Comparison of ENCODE assay signal across 12 cellular contexts in genomic region chr10:11743461-11744338, GRCh38. TPM values are rescaled to one million over a fixed set of nuclear protein-coding genes. Genes with fewer than 3 reads are reported as not detected.
DNase-seq lines count a peak whose midpoint lies in the region; ATAC-seq and TF ChIP-seq lines count a peak whose summit lies in the region.
"Had no signal": no experiment of that assay in that cellular context is flagged by ENCODE, and none has a peak within 500 bp of the region (broad histone marks: within the 10 kb centered on the region; RNA-seq: fewer than 3 reads in every experiment).

No MANE protein-coding gene starts in this region.

- H3K9me3 Mint-ChIP-seq in endothelial cell (ENCODE audit: unreplicated experiment): no peaks in the 10 kb centered on the region
- peaks cover 0 to 6% (median 0%) of the 10 kb centered on the region in 11 donors for H3K9me3 Mint-ChIP-seq in naive thymus-derived CD4-positive, alpha-beta T cell

- H3K4me3 Mint-ChIP-seq in endothelial cell (ENCODE audit: unreplicated experiment): no peak overlapping the region
- H3K4me3 Mint-ChIP-seq in naive thymus-derived CD4-positive, alpha-beta T cell: peak overlapping the region; percentile 50 to 77 (median 68)

- CTCF ChIA-PET in A673 (lab: Charles Lee): no interaction called here
- CTCF ChIA-PET in naive thymus-derived CD4-positive, alpha-beta T cell (lab: Charles Lee): interaction anchor here (0.7 kb wide), 1 partner anchor 202 kb away, joined by 3 read pairs; no protein-coding TSS in a partner anchor

- peak overlapping the region; percentile 36 for H3K27ac Mint-ChIP-seq in endothelial cell (ENCODE audit: unreplicated experiment)
- H3K27ac Mint-ChIP-seq in naive thymus-derived CD4-positive, alpha-beta T cell: peak overlapping the region in 3 of 9 donors; percentile 53 to 66 (median 56)

- H3K9me3 ChIP-seq in A673 (ENCODE audit: low read depth, low read length, poor library complexity, severe bottlenecking) (no peaks in the 10 kb centered on the region), HUES64 (ENCODE audit: insufficient read depth, low read depth, low read length) (0 out of 2 replicates have a peak, but pooled peaks cover 1% of the 10 kb centered on the region), MM.1S (replicated peaks; ENCODE audit: insufficient read depth, low read length) (no peaks in the 10 kb centered on the region)
- no peaks in the 10 kb centered on the region for H3K9me3 ChIP-seq in naive thymus-derived CD4-positive, alpha-beta T cell (ENCODE audit: control insufficient read depth in 2 of 3, low read length in 3 of 3)

- TF ChIP-seq CTCF in A673 (conservative IDR thresholded peaks at IDR 0.05; ENCODE audit: low read depth, low read length) (no peak), endothelial cell (IDR thresholded peaks at IDR 0.05; ENCODE audit: unreplicated experiment) (no peak), MM.1S (IDR thresholded peaks at IDR 0.05; ENCODE audit: low read length) (no peak)

- H3K27me3 ChIP-seq in A673 (replicated peaks; ENCODE audit: insufficient read depth, low read depth, low read length, poor library complexity): no peaks in the 10 kb centered on the region
- 0 out of 2 replicates have a peak, but pooled peaks cover 5% of the 10 kb centered on the region for H3K27me3 ChIP-seq in HUES64 (ENCODE audit: insufficient read depth, low read length)
- no peaks in the 10 kb centered on the region for H3K27me3 ChIP-seq in naive thymus-derived CD4-positive, alpha-beta T cell (ENCODE audit: control insufficient read depth in 2 of 2, insufficient read depth in 2 of 2, low read length in 2 of 2)
- H3K27me3 ChIP-seq in MM.1S (replicated peaks; ENCODE audit: insufficient read depth, low read length): no peaks in the 10 kb centered on the region; the same call in 1 of the 2 replicates

- no peaks in the 10 kb centered on the region for H4K20me1 ChIP-seq in MM.1S (ENCODE audit: insufficient read depth, low read length)

- no peaks in the 10 kb centered on the region for H3K4me1 Mint-ChIP-seq in endothelial cell (ENCODE audit: unreplicated experiment)
- H3K4me1 Mint-ChIP-seq in naive thymus-derived CD4-positive, alpha-beta T cell: peaks cover 2 to 27% (median 12%) of the 10 kb centered on the region in 7 donors

- intact Hi-C loops in A673 (cut with micrococcal nuclease; ENCODE audit: unreplicated experiment): loop anchor here (5.0 kb wide), 1 partner anchor 231 kb away; no protein-coding TSS in a partner anchor
- intact Hi-C loops in naive thymus-derived CD4-positive, alpha-beta T cell (cut with micrococcal nuclease): loop anchor here in 1 of 2 donors (5.0 kb wide), 1 partner anchor 56 kb away; no protein-coding TSS in a partner anchor

- DNase-seq in A673 (ENCODE audit: low spot score) (no peak), endothelial cell (ENCODE audit: low spot score) (no peak), MM.1S (no peak), dermis blood vessel endothelial cell (no peak), amygdala (lab: John Stamatoyannopoulos, UW) (no peak), NCI-H1694 treated with DMSO at 0.1 percent for 48 hours (lab: John Stamatoyannopoulos, UW) (no peak)
- no peak for DNase-seq in naive thymus-derived CD4-positive, alpha-beta T cell
- DNase-seq: NCI-H1092 treated with DMSO at 0.1 percent for 48 hours; NK-92 treated with Interleukin-12 subunit alpha and Interleukin-12 subunit beta, amount 100 ng/mL, for 24 hours had no signal

- H3K4me1 ChIP-seq in A673 (ENCODE audit: insufficient read depth, low read length, poor library complexity, severe bottlenecking): peaks cover 5% of the 10 kb centered on the region
- peaks cover 6% of the 10 kb centered on the region; the same call in 1 of the 2 replicates for H3K4me1 ChIP-seq in HUES64 (ENCODE audit: insufficient read depth, low read length)
- H3K4me1 ChIP-seq in naive thymus-derived CD4-positive, alpha-beta T cell (ENCODE audit: control insufficient read depth in 2 of 2, insufficient read depth in 2 of 2, low read length in 2 of 2): peaks cover 0 to 9% of the 10 kb centered on the region in 2 donors
- no peaks in the 10 kb centered on the region for H3K4me1 ChIP-seq in MM.1S (ENCODE audit: low read length)

- no peaks in the 10 kb centered on the region for H3K36me3 ChIP-seq in A673 (ENCODE audit: insufficient read depth, low read length, poor library complexity, severe bottlenecking)
- H3K36me3 ChIP-seq in HUES64 (ENCODE audit: insufficient read depth, low read length): peaks cover 6% of the 10 kb centered on the region; the same call in 1 of the 2 replicates
- no peaks in the 10 kb centered on the region for H3K36me3 ChIP-seq in naive thymus-derived CD4-positive, alpha-beta T cell (ENCODE audit: control insufficient read depth in 2 of 3, insufficient read depth in 3 of 3, low read length in 3 of 3)
- H3K36me3 ChIP-seq in MM.1S (replicated peaks; ENCODE audit: insufficient read depth, low read length): no peaks in the 10 kb centered on the region

- no peaks in the 10 kb centered on the region for H3K9me2 ChIP-seq in MM.1S (replicated peaks; ENCODE audit: insufficient read depth, low read length)

- H3F3A ChIP-seq in MM.1S (ENCODE audit: insufficient read depth, low read length): no peaks in the 10 kb centered on the region

- POLR2A ChIA-PET in A673 (lab: Charles Lee; ENCODE audit: low non-redundant PET): interaction anchor here (0.7 kb wide), 1 partner anchor 97 kb away, joined by 3 read pairs; no protein-coding TSS in a partner anchor
- POLR2A ChIA-PET in naive thymus-derived CD4-positive, alpha-beta T cell (lab: Charles Lee): interaction anchor here (0.9 kb wide), 1 partner anchor 119 kb away, joined by 3 read pairs; no protein-coding TSS in a partner anchor

- peak overlapping the region; percentile 66 for H3K4me3 ChIP-seq in A673 (ENCODE audit: low read depth, low read length, poor library complexity, severe bottlenecking)
- peak overlapping the region; percentile 57; the same call in 1 of the 2 replicates for H3K4me3 ChIP-seq in HUES64 (ENCODE audit: low read length)
- H3K4me3 ChIP-seq in naive thymus-derived CD4-positive, alpha-beta T cell (ENCODE audit: low read length): no peak overlapping the region
- no peak overlapping the region for H3K4me3 ChIP-seq in MM.1S (ENCODE audit: low read length)

- no peak overlapping the region for H3K4me2 ChIP-seq in MM.1S (ENCODE audit: low read depth, low read length)

- 83% methylated on average over 9 of the region's 9 CpGs for WGBS in HUES64

- H3K27me3 Mint-ChIP-seq in endothelial cell (ENCODE audit: unreplicated experiment): peaks cover 7% of the 10 kb centered on the region
- H3K27me3 Mint-ChIP-seq in naive thymus-derived CD4-positive, alpha-beta T cell: peaks cover 0 to 56% (median 10%) of the 10 kb centered on the region in 5 donors

- no peak for ATAC-seq in naive thymus-derived CD4-positive, alpha-beta T cell

- H3K9ac ChIP-seq in HUES64 (ENCODE audit: low read depth, low read length): no peak overlapping the region
- no peak overlapping the region for H3K9ac ChIP-seq in MM.1S (ENCODE audit: low read length)
- H3K9ac ChIP-seq: parathyroid adenoma had no signal

- peaks cover 8% of the 10 kb centered on the region for H3K36me3 Mint-ChIP-seq in endothelial cell (ENCODE audit: low read depth, unreplicated experiment)
- H3K36me3 Mint-ChIP-seq in naive thymus-derived CD4-positive, alpha-beta T cell: peaks cover 0 to 1% (median 0%) of the 10 kb centered on the region in 5 donors

- H3K27ac ChIP-seq in A673 (ENCODE audit: low read depth, low read length, poor library complexity, severe bottlenecking) (no peak overlapping the region), HUES64 (ENCODE audit: low read depth, low read length) (no peak overlapping the region), MM.1S (ENCODE audit: low read length) (no peak overlapping the region)
- H3K27ac ChIP-seq in naive thymus-derived CD4-positive, alpha-beta T cell (ENCODE audit: low read depth, low read length): no peak overlapping the region
- H3K27ac ChIP-seq: VCaP had no signal

- no TSS peak for BruUV-seq in A673 (replicated peaks; lab: Mats Ljungman, UMichigan)

- no peak overlapping the region for H2AFZ ChIP-seq in MM.1S (ENCODE audit: low read length)

- no peaks in the 10 kb centered on the region for H3K79me2 ChIP-seq in MM.1S (ENCODE audit: low read length)
- H3K79me2 ChIP-seq: parathyroid adenoma had no signal

RNA-seq across cellular contexts. Expression of gene ECHDC3, which starts 1.5 kb away (rescaled TPM):
- 8.9 and 13.9 TPM in 2 replicates for total RNA-seq in A673 (2021)
- polyA plus RNA-seq in HUES64 (2013, experiment 1 of 2): 9.9 TPM
- 12.8 TPM for polyA plus RNA-seq in HUES64 (2013, experiment 2 of 2)
- total RNA-seq in endothelial cell (ENCODE audit: unreplicated experiment): 6.1 TPM
- total RNA-seq in naive thymus-derived CD4-positive, alpha-beta T cell: 1 to 10 TPM in 1 of 5 experiments, under 1 TPM in 1, not detected in 3; 0.74 to 2.5 TPM
- under 1 TPM; 0.36 to 0.39 TPM for polyA plus RNA-seq in naive thymus-derived CD4-positive, alpha-beta T cell
- total RNA-seq in dermis blood vessel endothelial cell: 17.4 and 26.0 TPM in 2 replicates

Comparison
In these comparisons a context has a peak if more than half of its experiments do, and no peak if none do; other contexts are left out.
1. H3K4me3 ChIP-seq: peak in A673 (single experiment) and HUES64 (single experiment); none in naive thymus-derived CD4-positive, alpha-beta T cell (single experiment) and MM.1S (single experiment).